ENCODE assay signal across 2 cellular contexts in genomic region chr2:172282944-172283343, GRCh38.
A peak's percentile ranks its signal among the peaks of the same experiment; 100 is the strongest.
TF ChIP-seq lines count a peak whose summit lies in the region.

No MANE protein-coding gene starts in this region.

TF ChIP-seq in HEK293, 187 proteins besides CTCF, POLR2A, EP300 and RAD21 (continued from another document):
- TF ChIP-seq ZEB2 (tag by site-specific recombination; IDR thresholded peaks at IDR 0.05) (peak; percentile 13; the same call in 1 of the 2 replicates), ZNF366 (tag by site-specific recombination; conservative IDR thresholded peaks at IDR 0.05) (peak; percentile 68), ZNF266 (tag by site-specific recombination; IDR thresholded peaks at IDR 0.05; ENCODE audit: low read depth) (no peak), ATF2 (tag by site-specific recombination; IDR thresholded peaks at IDR 0.05; ENCODE audit: low read depth) (peak; percentile 14; the same call in 1 of the 2 replicates), ZNF629 (tag by site-specific recombination; IDR thresholded peaks at IDR 0.05) (peak; percentile 95), ZNF341 (tag by site-specific recombination; IDR thresholded peaks at IDR 0.05; ENCODE audit: low read depth) (no peak), ZNF184 (tag by site-specific recombination; IDR thresholded peaks at IDR 0.05) (peak; percentile 64; the same call in 1 of the 2 replicates)
TF ChIP-seq in HEK293: peak in this region for 9.

TF ChIP-seq in SK-N-SH, 30 proteins besides CTCF, POLR2A, EP300 and RAD21 (continued from another document):
- TF ChIP-seq REST (IDR thresholded peaks at IDR 0.05; ENCODE audit: low read depth, low read length) (no peak), FOSL2 (IDR thresholded peaks at IDR 0.05; ENCODE audit: borderline replicate concordance, low read depth) (peak; percentile 79), USF1 (IDR thresholded peaks at IDR 0.05; ENCODE audit: borderline replicate concordance, low read depth) (peak; percentile 73; the same call in 1 of the 2 replicates), RCOR1 (IDR thresholded peaks at IDR 0.05; ENCODE audit: low read length) (no peak), GABPA (IDR thresholded peaks at IDR 0.05; ENCODE audit: low read depth) (no peak), GATA2 (CRISPR knock-in tag; IDR thresholded peaks at IDR 0.05) (no peak), POLR2AphosphoS5 (IDR thresholded peaks at IDR 0.05; ENCODE audit: low read depth, low read length) (no peak), FOXJ3 (CRISPR knock-in tag; IDR thresholded peaks at IDR 0.05) (no peak), MXI1 (IDR thresholded peaks at IDR 0.05; ENCODE audit: low read depth, low read length) (no peak), ELF1 (IDR thresholded peaks at IDR 0.05) (no peak), MAX (IDR thresholded peaks at IDR 0.05; ENCODE audit: low read depth) (peak; percentile 73), PBX3 (IDR thresholded peaks at IDR 0.05) (peak; percentile 58; the same call in 1 of the 2 replicates), CHD2 (IDR thresholded peaks at IDR 0.05; ENCODE audit: low read length, partially characterized antibody) (no peak), TAF1 (IDR thresholded peaks at IDR 0.05; ENCODE audit: borderline replicate concordance, low read depth, low read length) (no peak), IRF3 (IDR thresholded peaks at IDR 0.05; ENCODE audit: low read depth, low read length) (no peak), TEAD4 (IDR thresholded peaks at IDR 0.05; ENCODE audit: borderline replicate concordance, insufficient read depth) (0 out of 2 replicates have a peak, but pooled peaks have one; percentile 26), NRF1 (IDR thresholded peaks at IDR 0.05; ENCODE audit: low read depth, low read length) (no peak), MEF2A (IDR thresholded peaks at IDR 0.05; ENCODE audit: borderline replicate concordance, low read depth) (peak; percentile 80), NFIC (IDR thresholded peaks at IDR 0.05; ENCODE audit: borderline replicate concordance) (no peak), SIN3A (IDR thresholded peaks at IDR 0.05; ENCODE audit: borderline replicate concordance, low read depth, low read length) (no peak)
